In genomic region chr5:147611483-147611882, GRCh38 we compare ENCODE assay signal across 19 cellular contexts.
"Had no signal": no experiment of that assay in that cellular context is flagged by ENCODE, and none has a peak within 500 bp of the region (broad histone marks: within the 10 kb centered on the region; RNA-seq: fewer than 3 reads in every experiment).

No MANE protein-coding gene starts in this region.

- H3K27ac Mint-ChIP-seq: naive thymus-derived CD4-positive, alpha-beta T cell; progenitor cell of endocrine pancreas had no signal

- H3K27me3 Mint-ChIP-seq: naive thymus-derived CD4-positive, alpha-beta T cell; progenitor cell of endocrine pancreas had no signal

- H3K4me1 ChIP-seq: heart left ventricle, stomach had no signal

- H3K27me3 ChIP-seq: dorsolateral prefrontal cortex, ovary had no signal

- H3K4me3 Mint-ChIP-seq: naive thymus-derived CD4-positive, alpha-beta T cell had no signal

- DNase-seq: cortex of kidney; dorsolateral prefrontal cortex; effector CD8-positive, alpha-beta T cell; heart left ventricle; hippocampal formation; left colon; mesendoderm; naive thymus-derived CD4-positive, alpha-beta T cell; nucleus accumbens; ovary; right cardiac atrium; small intestine; stimulated activated CD4-positive, alpha-beta T cell treated with anti-CD3 and anti-CD28 coated beads, Interleukin-12 subunit alpha, Interleukin-12 subunit beta, amount 100 ng/mL, for 4 hours; stimulated activated naive CD4-positive, alpha-beta T cell; stomach; substantia nigra; trophoblast cell had no signal

- ATAC-seq: heart left ventricle; left colon; naive thymus-derived CD4-positive, alpha-beta T cell; right cardiac atrium had no signal

- H3K27ac ChIP-seq: dorsolateral prefrontal cortex, heart left ventricle, ovary, stomach, thoracic aorta had no signal
